12 cellular contexts compared by ENCODE assay signal in the genomic region with DNA sequence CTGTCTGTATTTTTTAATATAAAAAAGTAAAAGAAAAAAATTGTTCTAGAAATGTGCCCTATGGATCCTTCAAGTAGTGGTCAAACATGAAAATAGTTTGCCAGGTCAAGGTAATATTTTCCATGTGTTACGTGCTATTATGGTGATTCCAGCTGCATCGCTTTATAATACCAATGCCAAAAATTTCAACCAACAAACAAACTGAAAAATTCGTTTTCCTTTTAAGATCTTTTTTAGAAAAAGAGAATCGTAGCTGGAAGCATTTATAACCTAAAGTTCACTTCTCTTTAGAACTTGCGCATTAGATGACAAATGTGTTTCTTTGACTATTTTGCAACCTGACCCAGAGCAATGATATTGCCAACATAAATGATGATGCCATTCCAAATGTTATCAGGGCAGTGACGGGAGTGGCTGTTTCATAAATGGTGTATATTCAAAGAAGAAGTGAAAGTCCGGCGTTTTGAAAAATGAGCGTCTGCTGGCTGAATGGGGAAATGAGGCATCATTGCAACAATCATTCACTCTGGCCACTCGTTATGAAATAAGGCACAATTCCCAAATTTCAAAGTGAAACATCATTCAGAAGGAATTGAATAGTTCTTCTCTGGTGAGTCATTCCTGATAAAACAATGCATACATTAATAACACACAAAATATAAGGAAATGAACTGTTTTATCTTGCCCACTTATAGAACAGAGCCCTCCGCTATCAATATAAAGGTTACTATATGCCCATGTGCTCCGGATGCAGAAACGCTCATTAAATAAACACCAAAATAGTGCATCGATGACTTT.
DNase-seq lines count a peak whose midpoint lies in the region; ATAC-seq, FAIRE-seq and TF ChIP-seq lines count a peak whose summit lies in the region.
"Had no signal": no experiment of that assay in that cellular context is flagged by ENCODE, and none has a peak within 500 bp of the region (broad histone marks: within the 10 kb centered on the region; RNA-seq: fewer than 3 reads in every experiment).

No MANE protein-coding gene starts in this region.

- no peaks in the 10 kb centered on the region for H3K27me3 ChIP-seq in GM12878 (replicated peaks in 1 of 2; ENCODE audit: control insufficient read depth in 2 of 2, insufficient read depth in 2 of 2, low read length in 1 of 2)
- H3K27me3 ChIP-seq: uterus had no signal

- POLR2A ChIA-PET in GM12878 (lab: Charles Lee): no interaction called here

- no peak overlapping the region for H3K4me2 ChIP-seq in GM12878 (ENCODE audit: control insufficient read depth, insufficient read depth)

- SMC1A ChIA-PET in GM12878 (lab: Charles Lee; ENCODE audit: uncharacterized antibody, unreplicated experiment): no interaction called here

- H3K9me3 Mint-ChIP-seq in stimulated activated naive CD8-positive, alpha-beta T cell treated with anti-CD3 and anti-CD28 coated beads, Interleukin-15, amount 100 ng/mL, for 72 hours: no peaks in the 10 kb centered on the region

- CTCF ChIA-PET in GM12878 (lab: Yijun Ruan, JAX): interaction anchor here (0.6 to 1.5 kb wide), 3 partner anchors 14 to 32 kb away, joined by 3 read pairs; no protein-coding TSS in a partner anchor

- BruUV-seq in GM12878 (replicated peaks; lab: Mats Ljungman, UMichigan): no TSS peak

- TF ChIP-seq POLR2A in GM12878 (IDR thresholded peaks at IDR 0.05; ENCODE audit: low read depth, low read length): no peak

- no peak overlapping the region for H3K9ac ChIP-seq in GM12878 (ENCODE audit: control insufficient read depth, insufficient read depth, low read length)

- TF ChIP-seq CTCF in GM12878 (IDR thresholded peaks at IDR 0.05 in 2 of 3, conservative IDR thresholded peaks at IDR 0.05 in 1 of 3; ENCODE audit: control insufficient read depth in 2 of 3, extremely low read depth in 1 of 3, insufficient read depth in 1 of 3, low read depth in 3 of 3, low read length in 3 of 3): no peak

- no peak for TF ChIP-seq EP300 in GM12878 (IDR thresholded peaks at IDR 0.05; ENCODE audit: borderline replicate concordance in 1 of 2, control insufficient read depth in 1 of 2, low read depth in 2 of 2, low read length in 2 of 2)

- H2AFZ ChIP-seq in GM12878 (ENCODE audit: control insufficient read depth, low read depth, low read length): no peak overlapping the region

- no peak for FAIRE-seq in GM12878 (lab: Jason Lieb, UNC)

- H4K20me1 ChIP-seq in GM12878 (ENCODE audit: control insufficient read depth, insufficient read depth): no peaks in the 10 kb centered on the region

- H3K27ac Mint-ChIP-seq in stimulated activated naive CD8-positive, alpha-beta T cell treated with anti-CD3 and anti-CD28 coated beads, Interleukin-15, amount 100 ng/mL, for 72 hours: no peak overlapping the region
- H3K27ac Mint-ChIP-seq: natural killer cell treated with Interleukin-12 subunit alpha and Interleukin-12 subunit beta and Interleukin-15 and Interleukin-18, amount 100 ng/mL, for 72 hours had no signal

- in situ Hi-C loops in GM12878 (cut with MboI): no loop called here

- H3K36me3 ChIP-seq in GM12878 (ENCODE audit: control insufficient read depth in 2 of 2, insufficient read depth in 2 of 2, low read length in 1 of 2): no peaks in the 10 kb centered on the region
- H3K36me3 ChIP-seq: uterus had no signal

- intact Hi-C loops in GM12878 (cut with micrococcal nuclease; ENCODE audit: unreplicated experiment) (no loop called here), posterior vena cava (cut with DNase I) (no loop called here)

- H3K79me2 ChIP-seq in GM12878 (ENCODE audit: control insufficient read depth, insufficient read depth, low read length): no peaks in the 10 kb centered on the region

- H3K27ac ChIP-seq in GM12878 (ENCODE audit: control insufficient read depth, insufficient read depth): no peak overlapping the region
- H3K27ac ChIP-seq: uterus had no signal

- H3K27me3 Mint-ChIP-seq in stimulated activated naive CD8-positive, alpha-beta T cell treated with anti-CD3 and anti-CD28 coated beads, Interleukin-15, amount 100 ng/mL, for 72 hours: no peaks in the 10 kb centered on the region

- no peak for ATAC-seq in GM12878
- ATAC-seq in stimulated activated naive CD8-positive, alpha-beta T cell treated with anti-CD3 and anti-CD28 coated beads, Interleukin-15, amount 100 ng/mL, for 72 hours: no peak
- ATAC-seq: natural killer cell treated with Interleukin-12 subunit alpha and Interleukin-12 subunit beta and Interleukin-15 and Interleukin-18, amount 100 ng/mL, for 72 hours had no signal

- WGBS in GM12878 (ENCODE audit: insufficient coverage, insufficient replicate concordance, low lambda C conversion rate, missing lambda C conversion rate): 47% methylated on average over 14 of the region's 14 CpGs

- DNase-seq in AG08396 (ENCODE audit: low spot score): peak; percentile 53
- DNase-seq in NAMALWA (ENCODE audit: low spot score): peak; percentile 36
- no peak for DNase-seq in GM12878 (ENCODE audit: low read depth, low spot score)
- DNase-seq in kidney tubule cell (ENCODE audit: low spot score): peak; percentile 17
- no peak for DNase-seq in stimulated activated naive CD8-positive, alpha-beta T cell treated with anti-CD3 and anti-CD28 coated beads, Interleukin-15, amount 100 ng/mL, for 72 hours
- no peak for DNase-seq in posterior vena cava (ENCODE audit: low spot score)
- DNase-seq in T-helper 1 cell: no peak
- no peak for DNase-seq in NCI-H510A treated with DMSO at 0.1 percent for 48 hours (lab: John Stamatoyannopoulos, UW)
- DNase-seq: amygdala, NCI-H1930, uterus had no signal

- no peaks in the 10 kb centered on the region for H3K9me3 ChIP-seq in GM12878 (replicated peaks; ENCODE audit: control insufficient read depth, insufficient read depth, low read length)
- H3K9me3 ChIP-seq: uterus had no signal

- no peak overlapping the region for H3K4me3 Mint-ChIP-seq in stimulated activated naive CD8-positive, alpha-beta T cell treated with anti-CD3 and anti-CD28 coated beads, Interleukin-15, amount 100 ng/mL, for 72 hours
- H3K4me3 Mint-ChIP-seq: natural killer cell treated with Interleukin-12 subunit alpha and Interleukin-12 subunit beta and Interleukin-15 and Interleukin-18, amount 100 ng/mL, for 72 hours had no signal

- H3K4me3 ChIP-seq in GM12878: no peak overlapping the region
- H3K4me3 ChIP-seq: uterus had no signal

- RAD21 ChIA-PET in GM12878 (lab: Charles Lee; ENCODE audit: unreplicated experiment): no interaction called here

- no peaks in the 10 kb centered on the region for H3K4me1 ChIP-seq in GM12878 (ENCODE audit: control insufficient read depth, insufficient read depth, low read length)
- H3K4me1 ChIP-seq: uterus had no signal

- H3K4me1 Mint-ChIP-seq in stimulated activated naive CD8-positive, alpha-beta T cell treated with anti-CD3 and anti-CD28 coated beads, Interleukin-15, amount 100 ng/mL, for 72 hours: no peaks in the 10 kb centered on the region

- TF ChIP-seq RAD21 in GM12878 (IDR thresholded peaks at IDR 0.05; ENCODE audit: insufficient read depth, low read depth, low read length): no peak

TF ChIP-seq in GM12878, 131 proteins besides CTCF, POLR2A, EP300 and RAD21:
- TF ChIP-seq TCF12 (IDR thresholded peaks at IDR 0.05; ENCODE audit: low read depth, low read length) (no peak), YY1 (IDR thresholded peaks at IDR 0.05; ENCODE audit: low read depth, low read length) (0 out of 2 replicates have a peak, but pooled peaks have one; percentile 21), HDGF (IDR thresholded peaks at IDR 0.05) (no peak), CBFB (IDR thresholded peaks at IDR 0.05; ENCODE audit: low read depth) (no peak), SPI1 (IDR thresholded peaks at IDR 0.05; ENCODE audit: borderline replicate concordance, insufficient read depth, low read depth, low read length) (peak; percentile 65), GABPA (IDR thresholded peaks at IDR 0.05; ENCODE audit: low read depth) (no peak)

Comparison
In these comparisons a context has a peak if more than half of its experiments do, and no peak if none do; other contexts are left out.
1. DNase-seq: peak in AG08396 (single experiment), NAMALWA (single experiment) and kidney tubule cell (single experiment); none in GM12878 (single experiment), stimulated activated naive CD8-positive, alpha-beta T cell treated with anti-CD3 and anti-CD28 coated beads, Interleukin-15, amount 100 ng/mL, for 72 hours (0 of 2), posterior vena cava (single experiment), T-helper 1 cell (0 of 5) and NCI-H510A treated with DMSO at 0.1 percent for 48 hours (single experiment).